18 cellular contexts compared by ENCODE assay signal in genomic region chr1:80363689-80364475, GRCh38.
"Had no signal": no experiment of that assay in that cellular context is flagged by ENCODE, and none has a peak within 500 bp of the region (broad histone marks: within the 10 kb centered on the region; RNA-seq: fewer than 3 reads in every experiment).

No MANE protein-coding gene starts in this region.

- H3K4me3 ChIP-seq: coronary artery, esophagus muscularis mucosa, left lung had no signal

- H3K4me1 ChIP-seq: esophagus muscularis mucosa, left lung had no signal

- H3K4me1 Mint-ChIP-seq: activated CD4-positive, alpha-beta T cell treated with anti-CD3 and anti-CD28 coated beads, Interleukin-2, amount 10 ng/mL, durations not matched to agents 7 days and 5 days; activated naive CD8-positive, alpha-beta T cell treated with anti-CD3 and anti-CD28 coated beads, Interleukin-2, amount 10 ng/mL, durations not matched to agents 7 days and 5 days had no signal

- H3K36me3 Mint-ChIP-seq: activated naive CD8-positive, alpha-beta T cell treated with anti-CD3 and anti-CD28 coated beads, Interleukin-2, amount 10 ng/mL, durations not matched to agents 7 days and 5 days; brain had no signal

- H3K9me3 ChIP-seq: esophagus muscularis mucosa, left lung had no signal

- FAIRE-seq: keratinocyte had no signal

- H3K27ac ChIP-seq: coronary artery, esophagus muscularis mucosa, left lung had no signal

- DNase-seq: activated CD4-positive, alpha-beta T cell treated with anti-CD3 and anti-CD28 coated beads, Interleukin-2, amount 10 ng/mL, durations not matched to agents 7 days and 5 days; activated CD8-positive, alpha-beta T cell treated with anti-CD3 and anti-CD28 coated beads, Interleukin-2, amount 10 ng/mL, durations not matched to agents 7 days and 5 days; activated naive CD4-positive, alpha-beta T cell treated with Interleukin-2 at 50 U/mL for 16 hours; activated naive CD8-positive, alpha-beta T cell treated with anti-CD3 and anti-CD28 coated beads, Interleukin-2, amount 10 ng/mL, durations not matched to agents 7 days and 5 days; activated T-cell treated with anti-CD3 and anti-CD28 coated beads, Interleukin-2, amount 50 U/mL, for 24 hours; central memory CD4-positive, alpha-beta T cell; hypothalamus; left lung; stimulated activated CD8-positive, alpha-beta memory T cell treated with anti-CD3 and anti-CD28 coated beads, Interleukin-4, amount 100 ng/mL, for 48 hours; stimulated activated naive CD4-positive, alpha-beta T cell; T1000 had no signal

- H3K27me3 ChIP-seq: esophagus muscularis mucosa, left lung had no signal

- ATAC-seq: activated CD4-positive, CD25-positive, alpha-beta regulatory T cell treated with anti-CD3 and anti-CD28 coated beads, Interleukin-2, amount 50 U/mL, for 24 hours; activated CD8-positive, alpha-beta T cell treated with anti-CD3 and anti-CD28 coated beads, Interleukin-2, amount 10 ng/mL, durations not matched to agents 7 days and 5 days; left lung had no signal

- H3K27me3 Mint-ChIP-seq: activated CD4-positive, alpha-beta T cell treated with anti-CD3 and anti-CD28 coated beads, Interleukin-2, amount 10 ng/mL, durations not matched to agents 7 days and 5 days; activated naive CD8-positive, alpha-beta T cell treated with anti-CD3 and anti-CD28 coated beads, Interleukin-2, amount 10 ng/mL, durations not matched to agents 7 days and 5 days; activated T-cell treated with anti-CD3 and anti-CD28 coated beads, Interleukin-2, amount 50 U/mL, for 24 hours; brain had no signal

- H3K36me3 ChIP-seq: esophagus muscularis mucosa, left lung had no signal

- H3K27ac Mint-ChIP-seq: activated CD4-positive, alpha-beta T cell treated with anti-CD3 and anti-CD28 coated beads, Interleukin-2, amount 10 ng/mL, durations not matched to agents 7 days and 5 days; activated CD8-positive, alpha-beta T cell treated with anti-CD3 and anti-CD28 coated beads, Interleukin-2, amount 10 ng/mL, durations not matched to agents 7 days and 5 days; activated naive CD8-positive, alpha-beta T cell treated with anti-CD3 and anti-CD28 coated beads, Interleukin-2, amount 10 ng/mL, durations not matched to agents 7 days and 5 days; activated T-cell treated with anti-CD3 and anti-CD28 coated beads, Interleukin-2, amount 50 U/mL, for 24 hours; activated T-helper 2 cell treated with anti-CD3 and anti-CD28 coated beads, Interferon-gamma antibody, Interleukin-2, Interleukin-4, amounts not matched to agents 10 μg/mL and 5 μg/mL and 100 μg/mL, durations not matched to agents 14 hours and 24 hours and 36 hours; brain had no signal

- H3K9me3 Mint-ChIP-seq: activated CD4-positive, alpha-beta T cell treated with anti-CD3 and anti-CD28 coated beads, Interleukin-2, amount 10 ng/mL, durations not matched to agents 7 days and 5 days; brain had no signal

- H3K4me3 Mint-ChIP-seq: activated CD4-positive, alpha-beta T cell treated with anti-CD3 and anti-CD28 coated beads, Interleukin-2, amount 10 ng/mL, durations not matched to agents 7 days and 5 days; activated CD8-positive, alpha-beta T cell treated with anti-CD3 and anti-CD28 coated beads, Interleukin-2, amount 10 ng/mL, durations not matched to agents 7 days and 5 days; activated naive CD8-positive, alpha-beta T cell treated with anti-CD3 and anti-CD28 coated beads, Interleukin-2, amount 10 ng/mL, durations not matched to agents 7 days and 5 days; activated T-cell treated with anti-CD3 and anti-CD28 coated beads, Interleukin-2, amount 50 U/mL, for 24 hours; brain; neural crest cell had no signal
